21 cellular contexts compared by ENCODE assay signal in genomic region chr11:888290-889212, GRCh38. TPM values are rescaled to one million over a fixed set of nuclear protein-coding genes. Genes with fewer than 3 reads are reported as not detected.
DNase-seq lines count a peak whose midpoint lies in the region; ATAC-seq and TF ChIP-seq lines count a peak whose summit lies in the region.
"Had no signal": no experiment of that assay in that cellular context is flagged by ENCODE, and none has a peak within 500 bp of the region (broad histone marks: within the 10 kb centered on the region; RNA-seq: fewer than 3 reads in every experiment).

No MANE protein-coding gene starts in this region.

- no peaks in the 10 kb centered on the region for H3K36me3 Mint-ChIP-seq in activated naive CD4-positive, alpha-beta T cell treated with anti-CD3 and anti-CD28 coated beads, Interleukin-2, amount 10 ng/mL, durations not matched to agents 7 days and 5 days

- H3K4me1 ChIP-seq in endocrine pancreas (ENCODE audit: control insufficient read depth, insufficient read depth, low read length) (no peaks in the 10 kb centered on the region), psoas muscle (peaks cover 7% of the 10 kb centered on the region), tibial artery (no peaks in the 10 kb centered on the region)
- H3K4me1 ChIP-seq: HAP-1 had no signal

- intact Hi-C loops in psoas muscle (cut with DNase I): no loop called here
- intact Hi-C loops in tibial artery (cut with DNase I; ENCODE audit: low total_unique reads): no loop called here

- H3K36me3 ChIP-seq in endocrine pancreas (ENCODE audit: control insufficient read depth, insufficient read depth, low read length) (no peaks in the 10 kb centered on the region), psoas muscle (ENCODE audit: insufficient read depth in 1 of 2, low read depth in 1 of 2) (peaks cover 0 to 2% of the 10 kb centered on the region in 2 donors), tibial artery (peaks cover 3 to 94% (median 16%) of the 10 kb centered on the region in 3 donors)

- no peak overlapping the region for H3K27ac Mint-ChIP-seq in activated naive CD4-positive, alpha-beta T cell treated with anti-CD3 and anti-CD28 coated beads, Interleukin-2, amount 10 ng/mL, durations not matched to agents 7 days and 5 days

- H3K4me3 ChIP-seq in endocrine pancreas (ENCODE audit: control insufficient read depth, insufficient read depth, low read length) (no peak overlapping the region), psoas muscle (no peak overlapping the region), tibial artery (no peak overlapping the region)
- H3K4me3 ChIP-seq: GM23248, HAP-1, SK-N-MC had no signal

- no peaks in the 10 kb centered on the region for H3K27me3 ChIP-seq in endocrine pancreas (ENCODE audit: control insufficient read depth, insufficient read depth, low read length)
- no peaks in the 10 kb centered on the region for H3K27me3 ChIP-seq in psoas muscle (ENCODE audit: insufficient read depth in 3 of 3, low read length in 2 of 3)
- H3K27me3 ChIP-seq in tibial artery: no peaks in the 10 kb centered on the region

- peak overlapping the region; percentile 2 for H3K9ac ChIP-seq in endocrine pancreas (ENCODE audit: control insufficient read depth, insufficient read depth, low read length)
- H3K9ac ChIP-seq: GM23248 had no signal

- no peak overlapping the region for H3K27ac ChIP-seq in psoas muscle
- H3K27ac ChIP-seq in tibial artery: no peak overlapping the region
- H3K27ac ChIP-seq: 22Rv1, C4-2B, GM23248, SK-N-MC had no signal

- no peaks in the 10 kb centered on the region for H3K27me3 Mint-ChIP-seq in activated naive CD4-positive, alpha-beta T cell treated with anti-CD3 and anti-CD28 coated beads, Interleukin-2, amount 10 ng/mL, durations not matched to agents 7 days and 5 days

- ATAC-seq in psoas muscle (peak in 3 of 4 donors; percentile 74 to 76 (median 74)), GM21723 (IDR thresholded peaks at IDR 0.05; ENCODE audit: unreplicated experiment) (no peak)

- TF ChIP-seq CTCF in psoas muscle (IDR thresholded peaks at IDR 0.05) (no peak), tibial artery (IDR thresholded peaks at IDR 0.05) (no peak)

- DNase-seq in NCI-H1694 treated with DMSO at 0.1 percent for 48 hours (lab: John Stamatoyannopoulos, UW) (peak; percentile 38), NCI-H1694 (lab: John Stamatoyannopoulos, UW) (no peak), NCI-H82 treated with DMSO at 0.1 percent for 48 hours (lab: John Stamatoyannopoulos, UW; ENCODE audit: unreplicated experiment) (peak; percentile 49), psoas muscle (no peak), tibial artery (no peak)
- no peak for DNase-seq in activated naive CD4-positive, alpha-beta T cell treated with anti-CD3 and anti-CD28 coated beads, Interleukin-2, amount 10 ng/mL, durations not matched to agents 7 days and 5 days
- DNase-seq: AML-193, DMS153, GF-D8, GM23248, NCI-H1092 treated with DMSO at 0.1 percent for 48 hours, NCI-H146, NCI-H226, OCI-M1, SHP77 had no signal

- no peaks in the 10 kb centered on the region for H3K9me3 Mint-ChIP-seq in activated naive CD4-positive, alpha-beta T cell treated with anti-CD3 and anti-CD28 coated beads, Interleukin-2, amount 10 ng/mL, durations not matched to agents 7 days and 5 days

- CTCF ChIA-PET in activated naive CD4-positive, alpha-beta T cell treated with anti-CD3 and anti-CD28 coated beads, Interleukin-2, amount 10 ng/mL, durations not matched to agents 7 days and 5 days (lab: Charles Lee): no interaction called here

- 41 to 63% (median 54%) methylated on average over 38 to 45 of the region's 45 CpGs for WGBS in psoas muscle, 3 donors

- no peak overlapping the region for H3K4me3 Mint-ChIP-seq in activated naive CD4-positive, alpha-beta T cell treated with anti-CD3 and anti-CD28 coated beads, Interleukin-2, amount 10 ng/mL, durations not matched to agents 7 days and 5 days

- no peaks in the 10 kb centered on the region for H3K4me1 Mint-ChIP-seq in activated naive CD4-positive, alpha-beta T cell treated with anti-CD3 and anti-CD28 coated beads, Interleukin-2, amount 10 ng/mL, durations not matched to agents 7 days and 5 days

- no peaks in the 10 kb centered on the region for H3K9me3 ChIP-seq in endocrine pancreas (ENCODE audit: control insufficient read depth, low read length)
- H3K9me3 ChIP-seq in psoas muscle: no peaks in the 10 kb centered on the region
- H3K9me3 ChIP-seq in tibial artery: no peaks in the 10 kb centered on the region
- H3K9me3 ChIP-seq: HAP-1 had no signal

RNA-seq across cellular contexts. Expression of gene CHID1, which starts 22.1 kb away (rescaled TPM):
- 10 to 100 TPM; 31.2 to 44.5 (median 34.7) TPM for total RNA-seq in psoas muscle
- 10 to 100 TPM; 25.5 to 40.4 (median 28.3) TPM for polyA plus RNA-seq in psoas muscle

RNA-seq across cellular contexts. Expression of gene AP2A2, which starts 37.1 kb away (rescaled TPM):
- 10 to 100 TPM; 26.5 to 31.4 (median 27.7) TPM for total RNA-seq in psoas muscle
- polyA plus RNA-seq in psoas muscle: 10 to 100 TPM; 15.9 to 21.7 (median 19.8) TPM

RNA-seq across cellular contexts. Expression of gene TSPAN4, which starts 45.9 kb away (rescaled TPM):
- 10 to 100 TPM; 13.9 to 22.1 (median 16.8) TPM for total RNA-seq in psoas muscle
- polyA plus RNA-seq in psoas muscle: 10 to 100 TPM; 11.4 to 38.5 (median 25.1) TPM

RNA-seq across cellular contexts. Expression of gene POLR2L, which starts 46.2 kb away (rescaled TPM):
- total RNA-seq in psoas muscle: 100 to 1,000 TPM; 113 to 205 (median 156) TPM
- 100 to 1,000 TPM; 114 to 178 (median 176) TPM for polyA plus RNA-seq in psoas muscle

RNA-seq across cellular contexts. Expression of gene CD151, which starts 55.8 kb away (rescaled TPM):
- total RNA-seq in psoas muscle: 100 to 1,000 TPM; 149 to 175 (median 161) TPM
- 100 to 1,000 TPM; 158 to 358 (median 224) TPM for polyA plus RNA-seq in psoas muscle

Comparison
In these comparisons a context has a peak if more than half of its experiments do, and no peak if none do; other contexts are left out.
1. DNase-seq: peak in NCI-H1694 treated with DMSO at 0.1 percent for 48 hours (single experiment) and NCI-H82 treated with DMSO at 0.1 percent for 48 hours (single experiment); none in NCI-H1694 (single experiment), psoas muscle (0 of 2), tibial artery (0 of 2) and activated naive CD4-positive, alpha-beta T cell treated with anti-CD3 and anti-CD28 coated beads, Interleukin-2, amount 10 ng/mL, durations not matched to agents 7 days and 5 days (single experiment).